In the genomic region with DNA sequence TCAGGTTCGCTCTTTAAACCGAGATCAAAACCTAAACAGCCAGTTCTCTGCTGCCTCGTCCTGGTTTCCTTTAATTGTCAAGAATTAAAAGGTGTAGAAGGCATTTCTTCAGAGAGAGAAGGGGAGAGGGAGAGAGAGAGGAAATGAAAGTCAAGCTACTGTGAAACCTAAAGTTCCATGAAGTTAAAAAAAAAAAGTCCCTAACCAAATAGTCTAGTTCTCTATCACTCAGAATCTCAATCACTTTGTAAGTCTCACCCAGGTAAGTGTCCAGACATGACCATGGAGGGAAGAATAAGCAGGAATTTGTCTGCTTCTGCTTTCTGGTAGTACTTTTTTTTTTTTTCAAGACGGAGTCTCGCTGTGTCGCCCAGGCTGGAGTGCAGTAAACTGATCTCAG, we compare ENCODE assay signal across 11 cellular contexts. TPM values are rescaled to one million over a fixed set of nuclear protein-coding genes. Genes with fewer than 3 reads are reported as not detected.
A peak's percentile ranks its signal among the peaks of the same experiment; 100 is the strongest.
DNase-seq lines count a peak whose midpoint lies in the region; ATAC-seq and TF ChIP-seq lines count a peak whose summit lies in the region.
"Had no signal": no experiment of that assay in that cellular context is flagged by ENCODE, and none has a peak within 500 bp of the region (broad histone marks: within the 10 kb centered on the region; RNA-seq: fewer than 3 reads in every experiment).

No MANE protein-coding gene starts in this region.

- TF ChIP-seq CTCF in BE2C (IDR thresholded peaks at IDR 0.05; ENCODE audit: low read depth, low read length) (no peak), WERI-Rb-1 (IDR thresholded peaks at IDR 0.05; ENCODE audit: low read depth, low read length) (no peak)

- H3K4me1 Mint-ChIP-seq in activated CD4-positive, alpha-beta T cell treated with anti-CD3 and anti-CD28 coated beads, Interleukin-2, amount 10 ng/mL, durations not matched to agents 24 days and 14 days = peaks cover 10% of the 10 kb centered on the region
- H3K4me1 Mint-ChIP-seq in stimulated activated naive B cell treated with anti-CD40 and anti-IgM and Interleukin-4, amounts not matched to agents 10 μg/mL and 1 μg/mL and 100 μg/mL, for 72 hours = peaks cover 11 to 24% of the 10 kb centered on the region in 2 donors

- H3K4me3 ChIP-seq in BE2C (ENCODE audit: low read depth, low read length) (no peak overlapping the region), WERI-Rb-1 (ENCODE audit: low read depth, low read length) (no peak overlapping the region)

- H3K4me3 Mint-ChIP-seq in activated CD4-positive, alpha-beta T cell treated with anti-CD3 and anti-CD28 coated beads, Interleukin-2, amount 10 ng/mL, durations not matched to agents 24 days and 14 days = no peak overlapping the region
- H3K4me3 Mint-ChIP-seq in stimulated activated naive B cell treated with anti-CD40 and anti-IgM and Interleukin-4, amounts not matched to agents 10 μg/mL and 1 μg/mL and 100 μg/mL, for 72 hours = peak overlapping the region; percentile 33 to 54

- H3K27ac ChIP-seq in WERI-Rb-1 = no peak overlapping the region

- ATAC-seq in HG02571 (IDR thresholded peaks at IDR 0.05; ENCODE audit: unreplicated experiment) = peak; percentile 82
- peak; percentile 68 for ATAC-seq in HG03520 (IDR thresholded peaks at IDR 0.05; ENCODE audit: unreplicated experiment)
- ATAC-seq in stimulated activated naive B cell treated with anti-CD40 and anti-IgM and Interleukin-4, amounts not matched to agents 10 μg/mL and 1 μg/mL and 100 μg/mL, for 72 hours (replicated peaks) = peak; percentile 97 to 98
- ATAC-seq: left ventricle myocardium superior had no signal

- peak overlapping the region; percentile 20 for H3K27ac Mint-ChIP-seq in activated CD4-positive, alpha-beta T cell treated with anti-CD3 and anti-CD28 coated beads, Interleukin-2, amount 10 ng/mL, durations not matched to agents 24 days and 14 days
- peak overlapping the region; percentile 65 for H3K27ac Mint-ChIP-seq in stimulated activated naive B cell treated with anti-CD40 and anti-IgM and Interleukin-4, amounts not matched to agents 10 μg/mL and 1 μg/mL and 100 μg/mL, for 72 hours

- H3K27me3 ChIP-seq in BE2C (no peaks in the 10 kb centered on the region), WERI-Rb-1 (ENCODE audit: insufficient read depth, low read depth, severe bottlenecking) (no peaks in the 10 kb centered on the region)

- no peaks in the 10 kb centered on the region for H3K36me3 Mint-ChIP-seq in activated CD4-positive, alpha-beta T cell treated with anti-CD3 and anti-CD28 coated beads, Interleukin-2, amount 10 ng/mL, durations not matched to agents 24 days and 14 days (ENCODE audit: low read depth)
- no peaks in the 10 kb centered on the region for H3K36me3 Mint-ChIP-seq in stimulated activated naive B cell treated with anti-CD40 and anti-IgM and Interleukin-4, amounts not matched to agents 10 μg/mL and 1 μg/mL and 100 μg/mL, for 72 hours

- H3K9me3 Mint-ChIP-seq in activated CD4-positive, alpha-beta T cell treated with anti-CD3 and anti-CD28 coated beads, Interleukin-2, amount 10 ng/mL, durations not matched to agents 24 days and 14 days = no peaks in the 10 kb centered on the region
- no peaks in the 10 kb centered on the region for H3K9me3 Mint-ChIP-seq in stimulated activated naive B cell treated with anti-CD40 and anti-IgM and Interleukin-4, amounts not matched to agents 10 μg/mL and 1 μg/mL and 100 μg/mL, for 72 hours

- no peaks in the 10 kb centered on the region for H3K4me1 ChIP-seq in BE2C

- DNase-seq in activated CD4-positive, alpha-beta T cell treated with anti-CD3 and anti-CD28 coated beads, Interleukin-2, amount 10 ng/mL, durations not matched to agents 24 days and 14 days = no peak
- DNase-seq in activated CD4-positive, alpha-beta T cell treated with anti-CD3 and anti-CD28 coated beads, Interleukin-2, amount 50 U/mL, for 4 hours = no peak
- peak; percentile 8 for DNase-seq in stimulated activated naive B cell treated with anti-CD40 and anti-IgM and Interleukin-4, amounts not matched to agents 10 μg/mL and 1 μg/mL and 100 μg/mL, for 72 hours
- no peak for DNase-seq in cerebellum (ENCODE audit: low spot score)
- no peak for DNase-seq in BE2C
- no peak for DNase-seq in WERI-Rb-1
- DNase-seq: 8988T; activated CD4-positive, alpha-beta T cell treated with anti-CD3 and anti-CD28 coated beads for 1 hour; left ventricle myocardium superior had no signal

- H3K9me3 ChIP-seq in BE2C (no peaks in the 10 kb centered on the region), WERI-Rb-1 (ENCODE audit: severe bottlenecking) (no peaks in the 10 kb centered on the region)

- H3K27me3 Mint-ChIP-seq in activated CD4-positive, alpha-beta T cell treated with anti-CD3 and anti-CD28 coated beads, Interleukin-2, amount 10 ng/mL, durations not matched to agents 24 days and 14 days = no peaks in the 10 kb centered on the region
- no peaks in the 10 kb centered on the region for H3K27me3 Mint-ChIP-seq in stimulated activated naive B cell treated with anti-CD40 and anti-IgM and Interleukin-4, amounts not matched to agents 10 μg/mL and 1 μg/mL and 100 μg/mL, for 72 hours

- H3K36me3 ChIP-seq in BE2C = no peaks in the 10 kb centered on the region
- H3K36me3 ChIP-seq in WERI-Rb-1 = no peaks in the 10 kb centered on the region

- intact Hi-C loops in activated CD4-positive, alpha-beta T cell treated with anti-CD3 and anti-CD28 coated beads, Interleukin-2, amount 10 ng/mL, durations not matched to agents 24 days and 14 days (cut with micrococcal nuclease) = loop anchor here (5.0 kb wide), 1 partner anchor 190 kb away; no protein-coding TSS in a partner anchor

RNA-seq across cellular contexts. Expression of a gene that starts 18.8 kb away (rescaled TPM):
- total RNA-seq in activated CD4-positive, alpha-beta T cell treated with anti-CD3 and anti-CD28 coated beads, Interleukin-2, amount 10 ng/mL, durations not matched to agents 24 days and 14 days = 1.0 and 2.0 TPM in 2 replicates
- 24.4 TPM for total RNA-seq in cerebellum
- polyA plus RNA-seq in BE2C (2012; ENCODE audit: insufficient read depth, insufficient read length, low read depth) = 4.7 TPM

RNA-seq across cellular contexts. Expression of a gene that starts 40.5 kb away (rescaled TPM):
- total RNA-seq in activated CD4-positive, alpha-beta T cell treated with anti-CD3 and anti-CD28 coated beads, Interleukin-2, amount 10 ng/mL, durations not matched to agents 24 days and 14 days = 99.4 and 106 TPM in 2 replicates
- total RNA-seq in cerebellum = 60.8 TPM
- polyA plus RNA-seq in BE2C (2012; ENCODE audit: insufficient read depth, insufficient read length, low read depth) = 119 TPM
